Comparison of ENCODE assay signal across 1 cellular context in the genomic region with DNA sequence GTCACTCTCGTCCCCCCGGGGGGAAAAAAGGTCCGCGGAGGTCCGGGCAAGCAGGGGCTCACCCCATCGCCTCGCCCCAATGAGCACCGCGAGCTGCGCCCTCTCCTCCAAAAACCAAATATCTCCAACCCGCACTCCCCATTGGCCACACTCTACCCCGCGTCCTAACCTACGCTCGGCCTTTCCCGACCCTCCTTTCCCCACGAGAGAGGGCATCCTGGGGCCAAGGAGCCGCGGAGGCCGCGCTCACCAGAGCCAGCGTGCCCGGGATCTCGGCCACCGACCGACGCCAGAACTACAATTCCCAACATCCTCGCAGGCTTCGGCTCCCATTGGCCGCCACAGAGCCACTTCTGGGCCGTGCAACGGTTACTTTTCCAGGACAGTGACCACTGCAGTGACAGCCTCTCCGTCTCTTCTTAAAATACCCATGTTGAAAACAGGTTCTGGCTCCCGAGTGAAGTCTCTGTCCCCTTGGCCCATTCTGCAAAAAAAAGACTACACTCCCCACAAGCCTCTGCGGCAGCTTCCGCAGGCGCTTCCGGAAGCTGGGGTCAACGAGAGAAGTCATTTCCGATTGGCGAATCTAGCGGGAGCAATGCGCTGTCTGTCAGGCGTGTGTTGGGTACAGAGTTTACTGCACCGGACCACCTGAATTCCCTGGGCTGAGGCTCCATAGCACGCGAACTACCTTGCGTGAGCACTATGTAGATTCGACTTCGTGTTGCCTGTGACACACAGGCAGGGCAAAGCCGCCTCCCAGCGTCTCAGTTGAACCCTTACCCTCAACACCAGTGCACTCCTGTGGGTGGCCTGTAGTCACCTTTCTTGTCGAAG.
A peak's percentile ranks its signal among the peaks of the same experiment; 100 is the strongest.
TF ChIP-seq lines count a peak whose summit lies in the region.

A gene (minus strand): TSS at position 285 of the 837 bp plus-strand sequence. CDS start 15,020 bp downstream, outside the sequence.

TF ChIP-seq in HepG2, 621 proteins besides CTCF, POLR2A, EP300 and RAD21 (continued from another document and continues in another):
- TF ChIP-seq, protein P1, sequence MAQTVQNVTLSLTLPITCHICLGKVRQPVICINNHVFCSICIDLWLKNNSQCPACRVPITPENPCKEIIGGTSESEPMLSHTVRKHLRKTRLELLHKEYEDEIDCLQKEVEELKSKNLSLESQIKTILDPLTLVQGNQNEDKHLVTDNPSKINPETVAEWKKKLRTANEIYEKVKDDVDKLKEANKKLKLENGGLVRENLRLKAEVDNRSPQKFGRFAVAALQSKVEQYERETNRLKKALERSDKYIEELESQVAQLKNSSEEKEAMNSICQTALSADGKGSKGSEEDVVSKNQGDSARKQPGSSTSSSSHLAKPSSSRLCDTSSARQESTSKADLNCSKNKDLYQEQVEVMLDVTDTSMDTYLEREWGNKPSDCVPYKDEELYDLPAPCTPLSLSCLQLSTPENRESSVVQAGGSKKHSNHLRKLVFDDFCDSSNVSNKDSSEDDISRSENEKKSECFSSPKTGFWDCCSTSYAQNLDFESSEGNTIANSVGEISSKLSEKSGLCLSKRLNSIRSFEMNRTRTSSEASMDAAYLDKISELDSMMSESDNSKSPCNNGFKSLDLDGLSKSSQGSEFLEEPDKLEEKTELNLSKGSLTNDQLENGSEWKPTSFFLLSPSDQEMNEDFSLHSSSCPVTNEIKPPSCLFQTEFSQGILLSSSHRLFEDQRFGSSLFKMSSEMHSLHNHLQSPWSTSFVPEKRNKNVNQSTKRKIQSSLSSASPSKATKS (CRISPR knock-in tag; IDR thresholded peaks at IDR 0.05), result peak; percentile 48; the same call in 1 of the 2 replicates
- TF ChIP-seq HNF4A (CRISPR knock-in tag; IDR thresholded peaks at IDR 0.05) (peak; percentile 88), ZNF337 (CRISPR knock-in tag; IDR thresholded peaks at IDR 0.05; ENCODE audit: borderline replicate concordance, low read depth) (0 out of 2 replicates have a peak, but pooled peaks have one; percentile 58), JDP2 (CRISPR knock-in tag; IDR thresholded peaks at IDR 0.05; ENCODE audit: borderline replicate concordance) (no peak), FOXC1 (CRISPR knock-in tag; IDR thresholded peaks at IDR 0.05; ENCODE audit: borderline replicate concordance) (peak; percentile 19), ZNF556 (CRISPR knock-in tag; IDR thresholded peaks at IDR 0.05; ENCODE audit: borderline replicate concordance) (no peak), ZNF766 (CRISPR knock-in tag; IDR thresholded peaks at IDR 0.05; ENCODE audit: borderline replicate concordance) (peak; percentile 92; the same call in 1 of the 2 replicates), ZNF33B (CRISPR knock-in tag; IDR thresholded peaks at IDR 0.05) (no peak; the same call in 1 of the 2 replicates), ZNF660 (CRISPR knock-in tag; IDR thresholded peaks at IDR 0.05; ENCODE audit: borderline replicate concordance, low read depth) (no peak), STAT5B (CRISPR knock-in tag; IDR thresholded peaks at IDR 0.05) (peak; percentile 34; the same call in 1 of the 2 replicates), EHMT2 (IDR thresholded peaks at IDR 0.05; ENCODE audit: borderline replicate concordance, low read depth, low read length) (peak; percentile 78; the same call in 1 of the 2 replicates), MEF2D (CRISPR knock-in tag; IDR thresholded peaks at IDR 0.05) (no peak; the same call in 1 of the 2 replicates), ZFYVE20 (CRISPR knock-in tag; IDR thresholded peaks at IDR 0.05; ENCODE audit: borderline replicate concordance, low read depth) (no peak; the same call in 1 of the 2 replicates), NFE2L2 (IDR thresholded peaks at IDR 0.05; ENCODE audit: low read length) (no peak), ZNF33A (CRISPR knock-in tag; IDR thresholded peaks at IDR 0.05; ENCODE audit: borderline replicate concordance) (peak; percentile 90; the same call in 1 of the 2 replicates), ZNF264 (CRISPR knock-in tag; IDR thresholded peaks at IDR 0.05) (peak; percentile 53; the same call in 1 of the 2 replicates), TP53 (CRISPR knock-in tag; conservative IDR thresholded peaks at IDR 0.05) (peak; percentile 79; the same call in 1 of the 2 replicates), YEATS2 (CRISPR knock-in tag; IDR thresholded peaks at IDR 0.05; ENCODE audit: borderline replicate concordance) (peak; percentile 87), PHF20 (CRISPR knock-in tag; IDR thresholded peaks at IDR 0.05) (peak; percentile 89), RNF2 (conservative IDR thresholded peaks at IDR 0.05; ENCODE audit: low read depth) (peak; percentile 95), KAT7 (CRISPR knock-in tag; IDR thresholded peaks at IDR 0.05; ENCODE audit: borderline replicate concordance) (peak; percentile 73; the same call in 1 of the 2 replicates), MIER2 (CRISPR knock-in tag; IDR thresholded peaks at IDR 0.05) (peak; percentile 62; the same call in 1 of the 2 replicates), ZNF317 (CRISPR knock-in tag; IDR thresholded peaks at IDR 0.05) (peak; percentile 85; the same call in 1 of the 2 replicates), NFIB (CRISPR knock-in tag; IDR thresholded peaks at IDR 0.05; ENCODE audit: borderline replicate concordance) (no peak)
- TF ChIP-seq, protein P2, sequence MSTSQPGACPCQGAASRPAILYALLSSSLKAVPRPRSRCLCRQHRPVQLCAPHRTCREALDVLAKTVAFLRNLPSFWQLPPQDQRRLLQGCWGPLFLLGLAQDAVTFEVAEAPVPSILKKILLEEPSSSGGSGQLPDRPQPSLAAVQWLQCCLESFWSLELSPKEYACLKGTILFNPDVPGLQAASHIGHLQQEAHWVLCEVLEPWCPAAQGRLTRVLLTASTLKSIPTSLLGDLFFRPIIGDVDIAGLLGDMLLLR (CRISPR knock-in tag; IDR thresholded peaks at IDR 0.05), result peak; percentile 92
- TF ChIP-seq, protein P3, sequence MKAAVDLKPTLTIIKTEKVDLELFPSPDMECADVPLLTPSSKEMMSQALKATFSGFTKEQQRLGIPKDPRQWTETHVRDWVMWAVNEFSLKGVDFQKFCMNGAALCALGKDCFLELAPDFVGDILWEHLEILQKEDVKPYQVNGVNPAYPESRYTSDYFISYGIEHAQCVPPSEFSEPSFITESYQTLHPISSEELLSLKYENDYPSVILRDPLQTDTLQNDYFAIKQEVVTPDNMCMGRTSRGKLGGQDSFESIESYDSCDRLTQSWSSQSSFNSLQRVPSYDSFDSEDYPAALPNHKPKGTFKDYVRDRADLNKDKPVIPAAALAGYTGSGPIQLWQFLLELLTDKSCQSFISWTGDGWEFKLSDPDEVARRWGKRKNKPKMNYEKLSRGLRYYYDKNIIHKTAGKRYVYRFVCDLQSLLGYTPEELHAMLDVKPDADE (CRISPR knock-in tag; IDR thresholded peaks at IDR 0.05), result no peak
- TF ChIP-seq, protein P4, sequence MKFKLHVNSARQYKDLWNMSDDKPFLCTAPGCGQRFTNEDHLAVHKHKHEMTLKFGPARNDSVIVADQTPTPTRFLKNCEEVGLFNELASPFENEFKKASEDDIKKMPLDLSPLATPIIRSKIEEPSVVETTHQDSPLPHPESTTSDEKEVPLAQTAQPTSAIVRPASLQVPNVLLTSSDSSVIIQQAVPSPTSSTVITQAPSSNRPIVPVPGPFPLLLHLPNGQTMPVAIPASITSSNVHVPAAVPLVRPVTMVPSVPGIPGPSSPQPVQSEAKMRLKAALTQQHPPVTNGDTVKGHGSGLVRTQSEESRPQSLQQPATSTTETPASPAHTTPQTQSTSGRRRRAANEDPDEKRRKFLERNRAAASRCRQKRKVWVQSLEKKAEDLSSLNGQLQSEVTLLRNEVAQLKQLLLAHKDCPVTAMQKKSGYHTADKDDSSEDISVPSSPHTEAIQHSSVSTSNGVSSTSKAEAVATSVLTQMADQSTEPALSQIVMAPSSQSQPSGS (CRISPR knock-in tag; IDR thresholded peaks at IDR 0.05), result peak; percentile 83
- TF ChIP-seq, protein P5, sequence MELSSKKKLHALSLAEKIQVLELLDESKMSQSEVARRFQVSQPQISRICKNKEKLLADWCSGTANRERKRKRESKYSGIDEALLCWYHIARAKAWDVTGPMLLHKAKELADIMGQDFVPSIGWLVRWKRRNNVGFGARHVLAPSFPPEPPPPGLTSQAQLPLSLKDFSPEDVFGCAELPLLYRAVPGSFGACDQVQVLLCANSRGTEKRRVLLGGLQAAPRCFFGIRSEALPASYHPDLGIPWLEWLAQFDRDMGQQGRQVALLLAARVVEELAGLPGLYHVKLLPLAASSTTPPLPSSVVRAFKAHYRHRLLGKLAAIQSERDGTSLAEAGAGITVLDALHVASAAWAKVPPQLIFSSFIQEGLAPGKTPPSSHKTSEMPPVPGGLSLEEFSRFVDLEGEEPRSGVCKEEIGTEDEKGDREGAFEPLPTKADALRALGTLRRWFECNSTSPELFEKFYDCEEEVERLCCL (CRISPR knock-in tag; IDR thresholded peaks at IDR 0.05; ENCODE audit: borderline replicate concordance), result peak; percentile 85; the same call in 1 of the 2 replicates
- TF ChIP-seq, protein P6, sequence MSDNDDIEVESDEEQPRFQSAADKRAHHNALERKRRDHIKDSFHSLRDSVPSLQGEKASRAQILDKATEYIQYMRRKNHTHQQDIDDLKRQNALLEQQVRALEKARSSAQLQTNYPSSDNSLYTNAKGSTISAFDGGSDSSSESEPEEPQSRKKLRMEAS (IDR thresholded peaks at IDR 0.05), result peak; percentile 94
- TF ChIP-seq, protein P7, sequence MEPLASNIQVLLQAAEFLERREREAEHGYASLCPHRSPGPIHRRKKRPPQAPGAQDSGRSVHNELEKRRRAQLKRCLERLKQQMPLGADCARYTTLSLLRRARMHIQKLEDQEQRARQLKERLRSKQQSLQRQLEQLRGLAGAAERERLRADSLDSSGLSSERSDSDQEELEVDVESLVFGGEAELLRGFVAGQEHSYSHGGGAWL (CRISPR knock-in tag; IDR thresholded peaks at IDR 0.05), result no peak; the same call in 1 of the 2 replicates
- TF ChIP-seq, protein P8, sequence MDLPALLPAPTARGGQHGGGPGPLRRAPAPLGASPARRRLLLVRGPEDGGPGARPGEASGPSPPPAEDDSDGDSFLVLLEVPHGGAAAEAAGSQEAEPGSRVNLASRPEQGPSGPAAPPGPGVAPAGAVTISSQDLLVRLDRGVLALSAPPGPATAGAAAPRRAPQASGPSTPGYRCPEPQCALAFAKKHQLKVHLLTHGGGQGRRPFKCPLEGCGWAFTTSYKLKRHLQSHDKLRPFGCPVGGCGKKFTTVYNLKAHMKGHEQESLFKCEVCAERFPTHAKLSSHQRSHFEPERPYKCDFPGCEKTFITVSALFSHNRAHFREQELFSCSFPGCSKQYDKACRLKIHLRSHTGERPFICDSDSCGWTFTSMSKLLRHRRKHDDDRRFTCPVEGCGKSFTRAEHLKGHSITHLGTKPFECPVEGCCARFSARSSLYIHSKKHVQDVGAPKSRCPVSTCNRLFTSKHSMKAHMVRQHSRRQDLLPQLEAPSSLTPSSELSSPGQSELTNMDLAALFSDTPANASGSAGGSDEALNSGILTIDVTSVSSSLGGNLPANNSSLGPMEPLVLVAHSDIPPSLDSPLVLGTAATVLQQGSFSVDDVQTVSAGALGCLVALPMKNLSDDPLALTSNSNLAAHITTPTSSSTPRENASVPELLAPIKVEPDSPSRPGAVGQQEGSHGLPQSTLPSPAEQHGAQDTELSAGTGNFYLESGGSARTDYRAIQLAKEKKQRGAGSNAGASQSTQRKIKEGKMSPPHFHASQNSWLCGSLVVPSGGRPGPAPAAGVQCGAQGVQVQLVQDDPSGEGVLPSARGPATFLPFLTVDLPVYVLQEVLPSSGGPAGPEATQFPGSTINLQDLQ (CRISPR knock-in tag; IDR thresholded peaks at IDR 0.05), result peak; percentile 39
- TF ChIP-seq, protein P9, sequence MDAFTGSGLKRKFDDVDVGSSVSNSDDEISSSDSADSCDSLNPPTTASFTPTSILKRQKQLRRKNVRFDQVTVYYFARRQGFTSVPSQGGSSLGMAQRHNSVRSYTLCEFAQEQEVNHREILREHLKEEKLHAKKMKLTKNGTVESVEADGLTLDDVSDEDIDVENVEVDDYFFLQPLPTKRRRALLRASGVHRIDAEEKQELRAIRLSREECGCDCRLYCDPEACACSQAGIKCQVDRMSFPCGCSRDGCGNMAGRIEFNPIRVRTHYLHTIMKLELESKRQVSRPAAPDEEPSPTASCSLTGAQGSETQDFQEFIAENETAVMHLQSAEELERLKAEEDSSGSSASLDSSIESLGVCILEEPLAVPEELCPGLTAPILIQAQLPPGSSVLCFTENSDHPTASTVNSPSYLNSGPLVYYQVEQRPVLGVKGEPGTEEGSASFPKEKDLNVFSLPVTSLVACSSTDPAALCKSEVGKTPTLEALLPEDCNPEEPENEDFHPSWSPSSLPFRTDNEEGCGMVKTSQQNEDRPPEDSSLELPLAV (CRISPR knock-in tag; conservative IDR thresholded peaks at IDR 0.05; ENCODE audit: low read depth), result no peak
- TF ChIP-seq, protein P10, sequence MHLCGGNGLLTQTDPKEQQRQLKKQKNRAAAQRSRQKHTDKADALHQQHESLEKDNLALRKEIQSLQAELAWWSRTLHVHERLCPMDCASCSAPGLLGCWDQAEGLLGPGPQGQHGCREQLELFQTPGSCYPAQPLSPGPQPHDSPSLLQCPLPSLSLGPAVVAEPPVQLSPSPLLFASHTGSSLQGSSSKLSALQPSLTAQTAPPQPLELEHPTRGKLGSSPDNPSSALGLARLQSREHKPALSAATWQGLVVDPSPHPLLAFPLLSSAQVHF (CRISPR knock-in tag; IDR thresholded peaks at IDR 0.05), result no peak
- TF ChIP-seq, protein P11, sequence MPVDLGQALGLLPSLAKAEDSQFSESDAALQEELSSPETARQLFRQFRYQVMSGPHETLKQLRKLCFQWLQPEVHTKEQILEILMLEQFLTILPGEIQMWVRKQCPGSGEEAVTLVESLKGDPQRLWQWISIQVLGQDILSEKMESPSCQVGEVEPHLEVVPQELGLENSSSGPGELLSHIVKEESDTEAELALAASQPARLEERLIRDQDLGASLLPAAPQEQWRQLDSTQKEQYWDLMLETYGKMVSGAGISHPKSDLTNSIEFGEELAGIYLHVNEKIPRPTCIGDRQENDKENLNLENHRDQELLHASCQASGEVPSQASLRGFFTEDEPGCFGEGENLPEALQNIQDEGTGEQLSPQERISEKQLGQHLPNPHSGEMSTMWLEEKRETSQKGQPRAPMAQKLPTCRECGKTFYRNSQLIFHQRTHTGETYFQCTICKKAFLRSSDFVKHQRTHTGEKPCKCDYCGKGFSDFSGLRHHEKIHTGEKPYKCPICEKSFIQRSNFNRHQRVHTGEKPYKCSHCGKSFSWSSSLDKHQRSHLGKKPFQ (CRISPR knock-in tag; IDR thresholded peaks at IDR 0.05; ENCODE audit: insufficient replicate concordance), result peak; percentile 75
- TF ChIP-seq, protein P12, sequence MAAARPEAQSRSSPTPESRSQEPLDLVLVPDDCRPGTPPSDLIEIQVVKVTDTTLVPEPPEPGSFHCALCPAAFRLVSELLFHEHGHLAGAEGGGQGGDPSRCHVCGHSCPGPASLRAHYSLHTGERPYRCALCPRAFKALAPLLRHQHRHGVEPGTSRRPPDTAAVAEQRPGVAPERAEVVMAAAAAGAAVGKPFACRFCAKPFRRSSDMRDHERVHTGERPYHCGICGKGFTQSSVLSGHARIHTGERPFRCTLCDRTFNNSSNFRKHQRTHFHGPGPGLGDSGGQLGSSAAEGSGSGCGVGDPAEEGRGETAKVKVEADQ (CRISPR knock-in tag; IDR thresholded peaks at IDR 0.05; ENCODE audit: borderline replicate concordance), result no peak; the same call in 1 of the 2 replicates
- TF ChIP-seq, protein P13, sequence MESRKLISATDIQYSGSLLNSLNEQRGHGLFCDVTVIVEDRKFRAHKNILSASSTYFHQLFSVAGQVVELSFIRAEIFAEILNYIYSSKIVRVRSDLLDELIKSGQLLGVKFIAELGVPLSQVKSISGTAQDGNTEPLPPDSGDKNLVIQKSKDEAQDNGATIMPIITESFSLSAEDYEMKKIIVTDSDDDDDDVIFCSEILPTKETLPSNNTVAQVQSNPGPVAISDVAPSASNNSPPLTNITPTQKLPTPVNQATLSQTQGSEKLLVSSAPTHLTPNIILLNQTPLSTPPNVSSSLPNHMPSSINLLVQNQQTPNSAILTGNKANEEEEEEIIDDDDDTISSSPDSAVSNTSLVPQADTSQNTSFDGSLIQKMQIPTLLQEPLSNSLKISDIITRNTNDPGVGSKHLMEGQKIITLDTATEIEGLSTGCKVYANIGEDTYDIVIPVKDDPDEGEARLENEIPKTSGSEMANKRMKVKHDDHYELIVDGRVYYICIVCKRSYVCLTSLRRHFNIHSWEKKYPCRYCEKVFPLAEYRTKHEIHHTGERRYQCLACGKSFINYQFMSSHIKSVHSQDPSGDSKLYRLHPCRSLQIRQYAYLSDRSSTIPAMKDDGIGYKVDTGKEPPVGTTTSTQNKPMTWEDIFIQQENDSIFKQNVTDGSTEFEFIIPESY (CRISPR knock-in tag; IDR thresholded peaks at IDR 0.05), result no peak
